11 cellular contexts compared by ENCODE assay signal in the genomic region with DNA sequence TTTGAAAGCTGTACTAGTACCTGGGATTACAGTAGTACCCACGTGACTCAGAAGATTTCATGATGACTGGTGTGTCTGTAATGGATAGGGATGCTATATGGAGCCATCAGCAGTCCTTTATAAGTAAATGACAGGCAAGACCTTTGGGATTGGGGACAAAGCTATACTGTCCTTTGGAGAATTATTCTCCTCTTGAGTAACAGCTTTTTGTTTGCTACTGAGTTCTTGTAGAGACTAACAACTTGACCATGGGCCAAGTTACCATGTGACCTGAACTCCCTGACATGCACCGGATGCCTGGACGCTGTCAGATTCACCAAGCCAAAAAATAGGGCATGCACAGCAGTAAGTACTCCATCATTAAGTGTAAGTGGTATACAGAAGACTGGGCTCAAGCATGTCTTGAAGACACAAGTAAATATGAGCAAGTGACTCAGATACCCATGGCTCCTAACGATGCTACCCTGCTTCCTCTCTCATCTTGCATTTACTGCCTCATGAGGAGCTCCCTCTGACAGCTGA. TPM values are rescaled to one million over a fixed set of nuclear protein-coding genes. Genes with fewer than 3 reads are reported as not detected.
DNase-seq lines count a peak whose midpoint lies in the region; ATAC-seq and TF ChIP-seq lines count a peak whose summit lies in the region.
"Had no signal": no experiment of that assay in that cellular context is flagged by ENCODE, and none has a peak within 500 bp of the region (broad histone marks: within the 10 kb centered on the region; RNA-seq: fewer than 3 reads in every experiment).

No MANE protein-coding gene starts in this region.

- ATAC-seq in left lobe of liver, result peak; percentile 85
- no peak for ATAC-seq in GM18519 (IDR thresholded peaks at IDR 0.05; ENCODE audit: low FRiP score, unreplicated experiment)
- ATAC-seq: GM23338 had no signal

- DNase-seq in DMS 273 (lab: John Stamatoyannopoulos, UW; ENCODE audit: unreplicated experiment) (peak; percentile 3), DMS 273 treated with DMSO at 0.1 percent for 48 hours (lab: John Stamatoyannopoulos, UW) (no peak), cerebellar cortex (ENCODE audit: low spot score) (peak; percentile 43), left lobe of liver (ENCODE audit: low spot score) (peak; percentile 73), stomach (peak; percentile 36), ureter (ENCODE audit: low spot score) (no peak), prostate gland (ENCODE audit: low spot score) (no peak)
- DNase-seq: 8988T; effector memory CD4-positive, alpha-beta T cell had no signal

- no peak for TF ChIP-seq EP300 in stomach (IDR thresholded peaks at IDR 0.05)

- H3K9me3 ChIP-seq in stomach (no peaks in the 10 kb centered on the region), prostate gland (no peaks in the 10 kb centered on the region)

- H3K36me3 ChIP-seq in stomach (no peaks in the 10 kb centered on the region), prostate gland (no peaks in the 10 kb centered on the region)

- no peaks in the 10 kb centered on the region for H3K27me3 ChIP-seq in stomach
- H3K27me3 ChIP-seq in prostate gland (replicated peaks; ENCODE audit: insufficient read depth), result no peaks in the 10 kb centered on the region

- peaks cover 13 to 68% (median 35%) of the 10 kb centered on the region in 4 donors for H3K4me1 ChIP-seq in stomach
- H3K4me1 ChIP-seq in prostate gland (replicated peaks), result no peaks in the 10 kb centered on the region

- TF ChIP-seq POLR2A in stomach (IDR thresholded peaks at IDR 0.05), result no peak
- no peak for TF ChIP-seq POLR2A in prostate gland (IDR thresholded peaks at IDR 0.05)

- no peak overlapping the region for H3K4me3 ChIP-seq in stomach
- H3K4me3 ChIP-seq in prostate gland, result no peak overlapping the region
- H3K4me3 ChIP-seq: GM23338 had no signal

- peak overlapping the region in 2 of 5 donors; percentile 17 to 46 for H3K27ac ChIP-seq in stomach
- H3K27ac ChIP-seq in prostate gland, result no peak overlapping the region

- 26 to 52% (median 35%) methylated on average over 4 of the region's 4 CpGs for WGBS in stomach, 5 donors
- WGBS in prostate gland, result 45% methylated on average over 4 of the region's 4 CpGs

- intact Hi-C loops in stomach (cut with DNase I; ENCODE audit: low total_unique reads) (no loop called here), prostate gland (cut with DNase I) (no loop called here)

- TF ChIP-seq CTCF in stomach (IDR thresholded peaks at IDR 0.05) (no peak), prostate gland (IDR thresholded peaks at IDR 0.05) (no peak)

RNA-seq across cellular contexts. Expression of gene SEC11A, which starts 12.9 kb away (rescaled TPM):
- total RNA-seq in left lobe of liver (59.0 TPM), stomach (100 to 1,000 TPM in 1 of 5 donors, 10 to 100 TPM in 4; 24.3 to 181 (median 37.9) TPM), ureter (130 TPM), prostate gland (100 to 1,000 TPM in 1 of 2 donors, 10 to 100 TPM in 1; 91.2 to 115 TPM)
- 100 to 1,000 TPM; 108 to 186 (median 165) TPM for polyA plus RNA-seq in stomach

RNA-seq across cellular contexts. Expression of gene NMB, which starts 45.0 kb away (rescaled TPM):
- total RNA-seq in left lobe of liver, result 0.58 TPM
- total RNA-seq in stomach, result 1 to 10 TPM in 1 of 5 donors, not detected in 4; 2.0 TPM
- 1 to 10 TPM; 3.8 to 5.3 (median 4.1) TPM for polyA plus RNA-seq in stomach
- total RNA-seq in ureter, result 9.1 TPM
- total RNA-seq in prostate gland, result 10 to 100 TPM in 1 of 2 donors, 1 to 10 TPM in 1; 6.2 to 16.6 TPM

RNA-seq across cellular contexts. Expression of gene ZNF592, which starts 45.4 kb away (rescaled TPM):
- total RNA-seq in left lobe of liver, result 14.5 TPM
- total RNA-seq in stomach, result 10 to 100 TPM in 3 of 5 donors, 1 to 10 TPM in 2; 9.7 to 36.8 (median 19.0) TPM
- 1 to 10 TPM; 3.8 to 5.8 (median 5.0) TPM for polyA plus RNA-seq in stomach
- 29.0 TPM for total RNA-seq in ureter
- 10 to 100 TPM; 20.8 to 38.7 TPM for total RNA-seq in prostate gland

RNA-seq across cellular contexts. Expression of gene WDR73, which starts 48.9 kb away (rescaled TPM):
- total RNA-seq in left lobe of liver (9.5 TPM), stomach (10 to 100 TPM; 13.4 to 70.1 (median 37.5) TPM), ureter (48.2 TPM), prostate gland (10 to 100 TPM; 20.7 to 43.9 TPM)
- 10 to 100 TPM in 2 of 3 donors, 1 to 10 TPM in 1; 9.1 to 15.5 (median 15.4) TPM for polyA plus RNA-seq in stomach

Comparison
In these comparisons a context has a peak if more than half of its experiments do, and no peak if none do; other contexts are left out.
1. DNase-seq: peak in DMS 273 (single experiment), cerebellar cortex (single experiment), left lobe of liver (single experiment) and stomach (single experiment); none in DMS 273 treated with DMSO at 0.1 percent for 48 hours (single experiment), ureter (single experiment) and prostate gland (single experiment).